In the genomic region with DNA sequence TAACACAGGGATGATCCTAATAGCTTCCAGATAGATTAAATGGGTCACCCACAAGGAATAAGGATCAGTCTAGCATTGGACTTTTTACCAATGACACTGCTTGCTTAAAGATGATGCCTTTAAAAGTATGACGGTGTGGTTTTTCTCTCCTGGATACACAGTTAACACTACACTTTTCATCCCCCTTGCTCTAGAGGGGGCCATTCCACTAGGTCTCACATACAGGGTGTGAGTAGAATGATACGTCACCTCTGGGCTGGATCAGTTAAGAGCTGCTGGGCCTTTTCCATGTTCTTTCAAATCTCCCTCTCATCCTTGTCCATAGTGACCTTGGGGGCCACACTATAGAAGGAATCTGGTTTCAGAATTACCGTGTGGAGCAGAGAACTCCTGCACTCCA, we compare ENCODE assay signal across 29 cellular contexts.
"Had no signal": no experiment of that assay in that cellular context is flagged by ENCODE, and none has a peak within 500 bp of the region (broad histone marks: within the 10 kb centered on the region; RNA-seq: fewer than 3 reads in every experiment).

No MANE protein-coding gene starts in this region.

- H3K9me3 Mint-ChIP-seq: memory B cell; naive B cell; nephron; neural progenitor cell; stimulated activated memory B cell treated with anti-CD40 and anti-IgM and Interleukin-4, amounts not matched to agents 10 μg/mL and 1 μg/mL and 100 μg/mL, for 72 hours; stimulated activated naive CD8-positive, alpha-beta T cell treated with anti-CD3 and anti-CD28 coated beads, Interleukin-15, Interleukin-2, amounts not matched to agents 100 ng/mL and 50 ng/mL, for 24 hours had no signal

- H3K36me3 Mint-ChIP-seq: memory B cell; mesothelial cell of epicardium; naive B cell; neural progenitor cell; stimulated activated memory B cell treated with anti-CD40 and anti-IgM and Interleukin-4, amounts not matched to agents 10 μg/mL and 1 μg/mL and 100 μg/mL, for 72 hours had no signal

- H3K27me3 ChIP-seq: dorsolateral prefrontal cortex, gastrocnemius medialis, neural progenitor cell, right atrium auricular region, tibial nerve, upper lobe of left lung had no signal

- DNase-seq: dorsolateral prefrontal cortex; effector CD4-positive, alpha-beta T cell; foreskin fibroblast; gastrocnemius medialis; head of caudate nucleus; kidney; mucosa of descending colon; naive B cell; spleen; stimulated activated CD4-positive, alpha-beta T cell treated with anti-CD3 and anti-CD28 coated beads, Interleukin-4, amount 100 ng/mL, for 4 hours; upper lobe of left lung had no signal

- FAIRE-seq: colon, kidney, urothelium cell line had no signal

- H3K4me3 Mint-ChIP-seq: memory B cell; mesothelial cell of epicardium; naive B cell; nephron; neural progenitor cell; stimulated activated memory B cell treated with anti-CD40 and anti-IgM and Interleukin-4, amounts not matched to agents 10 μg/mL and 1 μg/mL and 100 μg/mL, for 72 hours; stimulated activated naive CD8-positive, alpha-beta T cell treated with anti-CD3 and anti-CD28 coated beads, Interleukin-15, Interleukin-2, amounts not matched to agents 100 ng/mL and 50 ng/mL, for 24 hours had no signal

- H3K4me1 ChIP-seq: gastrocnemius medialis, right atrium auricular region, spleen, tibial nerve, upper lobe of left lung had no signal

- H3K9me3 ChIP-seq: gastrocnemius medialis, mucosa of descending colon, right atrium auricular region, spleen, thoracic aorta, tibial nerve, upper lobe of left lung had no signal

- H3K79me2 ChIP-seq: parathyroid adenoma had no signal

- H3K4me2 ChIP-seq: neural progenitor cell had no signal

- H2AFZ ChIP-seq: neural progenitor cell, parathyroid adenoma had no signal

- H3K4me1 Mint-ChIP-seq: memory B cell; nephron; stimulated activated memory B cell treated with anti-CD40 and anti-IgM and Interleukin-4, amounts not matched to agents 10 μg/mL and 1 μg/mL and 100 μg/mL, for 72 hours had no signal

- H3K27ac ChIP-seq: dorsolateral prefrontal cortex, epithelial cell of prostate, gastrocnemius medialis, neural progenitor cell, parathyroid adenoma, right atrium auricular region, spleen, thoracic aorta, tibial nerve, upper lobe of left lung had no signal

- H3K9ac ChIP-seq: neural progenitor cell, parathyroid adenoma had no signal

- ATAC-seq: esophagus mucosa; gastrocnemius medialis; left lobe of liver; mucosa of descending colon; sciatic nerve; stimulated activated memory B cell treated with anti-CD40 and anti-IgM and Interleukin-4, amounts not matched to agents 10 μg/mL and 1 μg/mL and 100 μg/mL, for 72 hours had no signal

- H3K27ac Mint-ChIP-seq: memory B cell; mesothelial cell of epicardium; naive B cell; nephron; neural progenitor cell; progenitor cell of endocrine pancreas; stimulated activated memory B cell treated with anti-CD40 and anti-IgM and Interleukin-4, amounts not matched to agents 10 μg/mL and 1 μg/mL and 100 μg/mL, for 72 hours; stimulated activated naive CD8-positive, alpha-beta T cell treated with anti-CD3 and anti-CD28 coated beads, Interleukin-15, Interleukin-2, amounts not matched to agents 100 ng/mL and 50 ng/mL, for 24 hours had no signal

- H3K36me3 ChIP-seq: gastrocnemius medialis, neural progenitor cell, right atrium auricular region, spleen, thoracic aorta, tibial nerve, upper lobe of left lung had no signal

- H3K4me3 ChIP-seq: dorsolateral prefrontal cortex, gastrocnemius medialis, lung, mucosa of descending colon, neural progenitor cell, right atrium auricular region, spleen, thoracic aorta, tibial nerve, upper lobe of left lung had no signal
